8 cellular contexts compared by ENCODE assay signal in the genomic region with DNA sequence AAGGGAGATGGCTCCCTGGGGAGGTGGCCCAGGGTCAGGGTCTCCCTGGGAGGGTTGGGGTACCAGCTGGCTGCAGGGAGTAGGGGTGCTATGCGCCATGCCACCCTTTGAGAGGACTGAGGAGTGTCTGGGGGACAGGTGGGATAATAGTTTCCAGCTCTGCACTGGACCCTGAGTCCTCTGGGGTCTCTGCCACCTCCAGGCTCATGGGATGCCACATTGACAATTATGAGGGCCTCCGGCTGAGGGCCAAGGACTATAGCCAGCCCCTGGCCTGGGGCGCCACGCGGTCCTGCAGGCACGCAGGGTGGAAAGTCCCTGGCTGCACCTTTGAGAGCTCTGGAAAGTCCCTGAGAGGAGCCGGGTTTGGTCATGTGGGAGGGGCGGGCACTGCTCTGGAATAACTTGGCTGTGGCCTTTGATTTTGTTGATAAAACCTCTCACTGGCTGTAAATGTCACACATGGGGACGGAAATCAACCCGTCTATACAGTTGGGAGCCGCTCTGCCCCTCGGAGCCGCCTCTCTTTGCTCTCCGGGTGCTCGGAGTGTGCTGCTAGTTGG. TPM values are rescaled to one million over a fixed set of nuclear protein-coding genes. Genes with fewer than 3 reads are reported as not detected.
DNase-seq lines count a peak whose midpoint lies in the region; ATAC-seq, FAIRE-seq and TF ChIP-seq lines count a peak whose summit lies in the region.

No MANE protein-coding gene starts in this region.

- no peak overlapping the region for H2AFZ ChIP-seq in GM12878 (ENCODE audit: control insufficient read depth, low read depth, low read length)

- CTCF ChIA-PET in GM12878 (lab: Yijun Ruan, JAX): interaction anchor here (0.6 to 3.1 kb wide), 12 partner anchors 11 to 796 kb away, joined by 3 to 21 read pairs (median 4); a partner anchor contains a TSS

- in situ Hi-C loops in GM12878 (cut with MboI): no loop called here

- peak overlapping the region; percentile 83 for H3K4me2 ChIP-seq in GM12878 (ENCODE audit: control insufficient read depth, insufficient read depth)

- H3K27ac ChIP-seq in GM12878 (ENCODE audit: control insufficient read depth, insufficient read depth): peak overlapping the region; percentile 99

- ATAC-seq in HG02588 (IDR thresholded peaks at IDR 0.05; ENCODE audit: unreplicated experiment) (peak; percentile 37), GM12878 (peak; percentile 90)

- H3K9ac ChIP-seq in GM12878 (ENCODE audit: control insufficient read depth, insufficient read depth, low read length): peak overlapping the region; percentile 89

- peaks cover 30 to 35% of the 10 kb centered on the region in 2 experiments for H3K36me3 ChIP-seq in GM12878 (ENCODE audit: control insufficient read depth in 2 of 2, insufficient read depth in 2 of 2, low read length in 1 of 2)

- H3K4me3 ChIP-seq in GM12878 (peak overlapping the region; percentile 24; the same call in 1 of the 2 replicates), lower leg skin (ENCODE audit: low read depth, poor library complexity, severe bottlenecking) (no peak overlapping the region)

- peaks cover 59% of the 10 kb centered on the region for H3K4me1 ChIP-seq in GM12878 (ENCODE audit: control insufficient read depth, insufficient read depth, low read length)

- no peaks in the 10 kb centered on the region for H3K27me3 ChIP-seq in GM12878 (replicated peaks in 1 of 2; ENCODE audit: control insufficient read depth in 2 of 2, insufficient read depth in 2 of 2, low read length in 1 of 2)

- RAD21 ChIA-PET in GM12878 (lab: Charles Lee; ENCODE audit: unreplicated experiment): interaction anchor here (0.7 to 2.4 kb wide), 8 partner anchors 16 to 136 kb away, joined by 3 to 30 read pairs (median 6); a partner anchor contains a TSS

- TF ChIP-seq RAD21 in GM12878 (IDR thresholded peaks at IDR 0.05; ENCODE audit: insufficient read depth, low read depth, low read length): no peak

- intact Hi-C loops in GM12878 (cut with micrococcal nuclease; ENCODE audit: unreplicated experiment): loop anchor here (2.0 kb wide), 1 partner anchor 16 kb away; a partner anchor contains a TSS
- intact Hi-C loops in lower leg skin (cut with DNase I; ENCODE audit: low total_unique reads): no loop called here

- TF ChIP-seq CTCF in GM12878 (IDR thresholded peaks at IDR 0.05 in 2 of 3, conservative IDR thresholded peaks at IDR 0.05 in 1 of 3; ENCODE audit: control insufficient read depth in 2 of 3, extremely low read depth in 1 of 3, insufficient read depth in 1 of 3, low read depth in 3 of 3, low read length in 3 of 3) (no peak), lower leg skin (IDR thresholded peaks at IDR 0.05) (no peak)

- TF ChIP-seq EP300 in GM12878 (IDR thresholded peaks at IDR 0.05; ENCODE audit: borderline replicate concordance in 1 of 2, control insufficient read depth in 1 of 2, low read depth in 2 of 2, low read length in 2 of 2): peak; percentile 73 to 76; a peak in 3 of 4 replicates

- POLR2A ChIA-PET in GM12878 (lab: Charles Lee): interaction anchor here (0.6 to 3.4 kb wide), 14 partner anchors 9 to 233 kb away, joined by 3 to 41 read pairs (median 4); a partner anchor contains a TSS

- 12% methylated on average over 15 of the region's 15 CpGs for WGBS in GM12878 (ENCODE audit: insufficient coverage, insufficient replicate concordance, low lambda C conversion rate, missing lambda C conversion rate)
- WGBS in lower leg skin, 2 donors: 5 to 15% methylated on average over 11 to 15 of the region's 15 CpGs

- TF ChIP-seq POLR2A in GM12878 (IDR thresholded peaks at IDR 0.05; ENCODE audit: low read depth, low read length): peak; percentile 52
- TF ChIP-seq POLR2A in lower leg skin (IDR thresholded peaks at IDR 0.05): no peak

- SMC1A ChIA-PET in GM12878 (lab: Charles Lee; ENCODE audit: uncharacterized antibody, unreplicated experiment): interaction anchor here (0.9 to 7.5 kb wide), 5 partner anchors 17 to 133 kb away, joined by 3 to 70 read pairs (median 3); a partner anchor contains a TSS

- H4K20me1 ChIP-seq in GM12878 (ENCODE audit: control insufficient read depth, insufficient read depth): no peaks in the 10 kb centered on the region

- peaks cover 34% of the 10 kb centered on the region for H3K79me2 ChIP-seq in GM12878 (ENCODE audit: control insufficient read depth, insufficient read depth, low read length)

- BruUV-seq in GM12878 (replicated peaks; lab: Mats Ljungman, UMichigan): no TSS peak

- FAIRE-seq in GM12878 (lab: Jason Lieb, UNC): no peak

- DNase-seq in GM03348 (ENCODE audit: low spot score): peak; percentile 87
- DNase-seq in T-helper 1 cell: peak; percentile 76 to 84 (median 82)
- peak; percentile 66 for DNase-seq in GM12878 (ENCODE audit: low read depth, low spot score)
- peak; percentile 74 to 88 for DNase-seq in lower leg skin (ENCODE audit: low spot score in 2 of 2)
- DNase-seq in stimulated activated CD8-positive, alpha-beta memory T cell treated with anti-CD3 and anti-CD28 coated beads, Interleukin-2, amount 100 ng/mL, for 48 hours (ENCODE audit: low read depth in 2 of 2): peak; percentile 75 to 77
- DNase-seq in AML-193 (lab: John Stamatoyannopoulos, UW): no peak
- DNase-seq in OCI-M2 (lab: John Stamatoyannopoulos, UW; ENCODE audit: unreplicated experiment): no peak

- peaks cover 5% of the 10 kb centered on the region; the same call in 2 of the 3 replicates for H3K9me3 ChIP-seq in GM12878 (replicated peaks; ENCODE audit: control insufficient read depth, insufficient read depth, low read length)

RNA-seq across cellular contexts. Expression of a gene that starts 16.0 kb away (rescaled TPM):
- 38.1 and 39.7 TPM in 2 replicates for total RNA-seq in GM12878 (2013; cell fraction: nucleolus; rRNA removed)
- 15.8 and 16.8 TPM in 2 replicates for total RNA-seq in GM12878 (2014; rRNA removed)
- total RNA-seq in GM12878 (2014; rRNA removed; fragmentation: Illumina TruSeq; extraction: Trizol): 12.3 and 13.2 TPM in 2 replicates
- total RNA-seq in GM12878 (2021): 31.0 and 33.5 TPM in 2 replicates
- polyA plus RNA-seq in GM12878 (2011; ENCODE audit: low read depth): 5.8 TPM
- polyA plus RNA-seq in GM12878 (2011; rRNA removed): 10.5 and 21.6 TPM in 2 replicates
- 27.2 and 41.1 TPM in 2 replicates for polyA plus RNA-seq in GM12878 (2011; cell fraction: cytosol; rRNA removed)
- 41.5 and 49.9 TPM in 2 replicates for polyA plus RNA-seq in GM12878 (2011; cell fraction: nucleus; rRNA removed)
- polyA plus RNA-seq in GM12878 (2012): 13.9 and 17.4 TPM in 2 replicates
- 1.9 and 10.0 TPM in 2 replicates for polyA plus RNA-seq in GM12878 (2014; fragmentation: Illumina TruSeq; extraction: Trizol)
- 1 to 10 TPM in 1 of 2 experiments, under 1 TPM in 1; 0.34 to 1.1 TPM for polyA plus RNA-seq in GM12878 (2014; fragmentation: Nextera tagmentation; extraction: Ambion mirVana)
- polyA plus RNA-seq in GM12878 (2014; rRNA removed): 28.1 and 29.4 TPM in 2 replicates
- 10 to 100 TPM; 39.3 to 39.5 TPM for polyA plus RNA-seq in GM12878 (2016; fragmentation: Nextera tagmentation; extraction: Ambion mirVana)
- 17.8 and 29.4 TPM in 2 replicates for polyA minus RNA-seq in GM12878 (2011; rRNA and poly(A)+ RNA removed)
- polyA minus RNA-seq in GM12878 (2011; cell fraction: cytosol; rRNA and poly(A)+ RNA removed): 10.8 and 15.8 TPM in 2 replicates
- 31.7 and 38.1 TPM in 2 replicates for polyA minus RNA-seq in GM12878 (2011; cell fraction: nucleus; rRNA and poly(A)+ RNA removed)
- 10 to 100 TPM; 13.2 to 16.7 (median 15.8) TPM for total RNA-seq in lower leg skin

RNA-seq across cellular contexts. Expression of a gene that starts 36.2 kb away (rescaled TPM):
- 70.5 and 88.5 TPM in 2 replicates for total RNA-seq in GM12878 (2013; cell fraction: nucleolus; rRNA removed)
- total RNA-seq in GM12878 (2014; rRNA removed) (312 and 337 TPM in 2 replicates), GM12878 (2014; rRNA removed; fragmentation: Illumina TruSeq; extraction: Trizol) (320 and 361 TPM in 2 replicates), GM12878 (2021) (319 and 330 TPM in 2 replicates), lower leg skin (100 to 1,000 TPM; 354 to 399 (median 376) TPM)
- polyA plus RNA-seq in GM12878 (2011; ENCODE audit: low read depth): 201 TPM
- polyA plus RNA-seq in GM12878 (2011; rRNA removed) (265 and 335 TPM in 2 replicates), GM12878 (2014; fragmentation: Illumina TruSeq; extraction: Trizol) (98.0 and 304 TPM in 2 replicates), GM12878 (2014; fragmentation: Nextera tagmentation; extraction: Ambion mirVana) (100 to 1,000 TPM; 110 to 177 TPM), GM12878 (2014; rRNA removed) (418 and 469 TPM in 2 replicates), GM12878 (2016; fragmentation: Nextera tagmentation; extraction: Ambion mirVana) (100 to 1,000 TPM; 508 to 533 TPM)
- 364 and 406 TPM in 2 replicates for polyA plus RNA-seq in GM12878 (2011; cell fraction: cytosol; rRNA removed)
- polyA plus RNA-seq in GM12878 (2011; cell fraction: nucleus; rRNA removed): 197 and 264 TPM in 2 replicates
- polyA plus RNA-seq in GM12878 (2012): 366 and 424 TPM in 2 replicates
- 98.5 and 108 TPM in 2 replicates for polyA minus RNA-seq in GM12878 (2011; rRNA and poly(A)+ RNA removed)
- 77.8 and 81.8 TPM in 2 replicates for polyA minus RNA-seq in GM12878 (2011; cell fraction: cytosol; rRNA and poly(A)+ RNA removed)
- 29.1 and 55.4 TPM in 2 replicates for polyA minus RNA-seq in GM12878 (2011; cell fraction: nucleus; rRNA and poly(A)+ RNA removed)

RNA-seq across cellular contexts. Expression of a gene that starts 42.2 kb away (rescaled TPM):
- total RNA-seq in GM12878 (2013; cell fraction: nucleolus; rRNA removed): 60.6 and 82.0 TPM in 2 replicates
- 84.3 and 97.3 TPM in 2 replicates for total RNA-seq in GM12878 (2014; rRNA removed)
- total RNA-seq in GM12878 (2014; rRNA removed; fragmentation: Illumina TruSeq; extraction: Trizol): 11.7 and 15.5 TPM in 2 replicates
- 70.4 and 73.0 TPM in 2 replicates for total RNA-seq in GM12878 (2021)
- 15.5 TPM for polyA plus RNA-seq in GM12878 (2011; ENCODE audit: low read depth)
- 10.6 and 29.8 TPM in 2 replicates for polyA plus RNA-seq in GM12878 (2011; rRNA removed)
- polyA plus RNA-seq in GM12878 (2011; cell fraction: cytosol; rRNA removed): 60.0 and 119 TPM in 2 replicates
- 295 and 360 TPM in 2 replicates for polyA plus RNA-seq in GM12878 (2011; cell fraction: nucleus; rRNA removed)
- 45.0 and 50.4 TPM in 2 replicates for polyA plus RNA-seq in GM12878 (2012)
- polyA plus RNA-seq in GM12878 (2014; fragmentation: Illumina TruSeq; extraction: Trizol): 0.68 and 5.0 TPM in 2 replicates
- polyA plus RNA-seq in GM12878 (2014; fragmentation: Nextera tagmentation; extraction: Ambion mirVana): 1 to 10 TPM in 1 of 2 experiments, under 1 TPM in 1; 0.21 to 1.4 TPM
- 67.3 and 79.6 TPM in 2 replicates for polyA plus RNA-seq in GM12878 (2014; rRNA removed)
- 10 to 100 TPM; 59.2 to 63.4 TPM for polyA plus RNA-seq in GM12878 (2016; fragmentation: Nextera tagmentation; extraction: Ambion mirVana)
- polyA minus RNA-seq in GM12878 (2011; rRNA and poly(A)+ RNA removed): 42.2 and 81.4 TPM in 2 replicates
- 67.9 and 75.6 TPM in 2 replicates for polyA minus RNA-seq in GM12878 (2011; cell fraction: cytosol; rRNA and poly(A)+ RNA removed)
- 52.3 and 85.2 TPM in 2 replicates for polyA minus RNA-seq in GM12878 (2011; cell fraction: nucleus; rRNA and poly(A)+ RNA removed)
- 100 to 1,000 TPM; 145 to 182 (median 154) TPM for total RNA-seq in lower leg skin

RNA-seq across cellular contexts. Expression of a gene that starts 42.7 kb away (rescaled TPM):
- not detected in 2 replicates for total RNA-seq in GM12878 (2013; cell fraction: nucleolus; rRNA removed)
- total RNA-seq in GM12878 (2014; rRNA removed): not detected in 2 replicates
- not detected in 2 replicates for total RNA-seq in GM12878 (2014; rRNA removed; fragmentation: Illumina TruSeq; extraction: Trizol)
- total RNA-seq in GM12878 (2021): 0.64 and 0.69 TPM in 2 replicates
- not detected for polyA plus RNA-seq in GM12878 (2011; ENCODE audit: low read depth)
- polyA plus RNA-seq in GM12878 (2011; rRNA removed): not detected in 2 replicates
- 0.23 TPM in 1 of 2 replicates, not detected in the other for polyA plus RNA-seq in GM12878 (2011; cell fraction: cytosol; rRNA removed)
- polyA plus RNA-seq in GM12878 (2011; cell fraction: nucleus; rRNA removed): 1.4 and 2.9 TPM in 2 replicates
- 1.4 TPM in 1 of 2 replicates, not detected in the other for polyA plus RNA-seq in GM12878 (2012)
- polyA plus RNA-seq in GM12878 (2014; fragmentation: Illumina TruSeq; extraction: Trizol): not detected in 2 replicates
- not detected for polyA plus RNA-seq in GM12878 (2014; fragmentation: Nextera tagmentation; extraction: Ambion mirVana)
- polyA plus RNA-seq in GM12878 (2014; rRNA removed): 0.26 and 1.5 TPM in 2 replicates
- under 1 TPM in 1 of 2 experiments, not detected in 1; 0.50 TPM for polyA plus RNA-seq in GM12878 (2016; fragmentation: Nextera tagmentation; extraction: Ambion mirVana)
- polyA minus RNA-seq in GM12878 (2011; rRNA and poly(A)+ RNA removed): not detected in 2 replicates
- not detected in 2 replicates for polyA minus RNA-seq in GM12878 (2011; cell fraction: cytosol; rRNA and poly(A)+ RNA removed)
- 1.1 TPM in 1 of 2 replicates, not detected in the other for polyA minus RNA-seq in GM12878 (2011; cell fraction: nucleus; rRNA and poly(A)+ RNA removed)
- total RNA-seq in lower leg skin: not detected

RNA-seq across cellular contexts. Expression of a gene that starts 49.7 kb away (rescaled TPM):
- 1.1 and 2.4 TPM in 2 replicates for total RNA-seq in GM12878 (2013; cell fraction: nucleolus; rRNA removed)
- total RNA-seq in GM12878 (2014; rRNA removed) (0.40 TPM in 1 of 2 replicates, not detected in the other), GM12878 (2014; rRNA removed; fragmentation: Illumina TruSeq; extraction: Trizol) (not detected in 2 replicates), GM12878 (2021) (0.64 TPM in 1 of 2 replicates, not detected in the other), lower leg skin (not detected)
- polyA plus RNA-seq in GM12878 (2011; ENCODE audit: low read depth): not detected
- polyA plus RNA-seq in GM12878 (2011; rRNA removed) (0.20 and 0.48 TPM in 2 replicates), GM12878 (2014; fragmentation: Illumina TruSeq; extraction: Trizol) (0.25 TPM in 1 of 2 replicates, not detected in the other), GM12878 (2014; fragmentation: Nextera tagmentation; extraction: Ambion mirVana) (not detected), GM12878 (2014; rRNA removed) (0.06 and 0.41 TPM in 2 replicates), GM12878 (2016; fragmentation: Nextera tagmentation; extraction: Ambion mirVana) (under 1 TPM; 0.33 to 0.44 TPM)
- 0.07 and 0.42 TPM in 2 replicates for polyA plus RNA-seq in GM12878 (2011; cell fraction: cytosol; rRNA removed)
- 11.8 and 13.0 TPM in 2 replicates for polyA plus RNA-seq in GM12878 (2011; cell fraction: nucleus; rRNA removed)
- 0.72 and 0.74 TPM in 2 replicates for polyA plus RNA-seq in GM12878 (2012)
- 0.22 and 0.26 TPM in 2 replicates for polyA minus RNA-seq in GM12878 (2011; rRNA and poly(A)+ RNA removed)
- polyA minus RNA-seq in GM12878 (2011; cell fraction: cytosol; rRNA and poly(A)+ RNA removed): not detected in 2 replicates
- 1.2 and 2.8 TPM in 2 replicates for polyA minus RNA-seq in GM12878 (2011; cell fraction: nucleus; rRNA and poly(A)+ RNA removed)

Comparison
In these comparisons a context has a peak if more than half of its experiments do, and no peak if none do; other contexts are left out.
1. DNase-seq: peak in GM03348 (single experiment), T-helper 1 cell (5 of 5), GM12878 (single experiment), lower leg skin (2 of 2) and stimulated activated CD8-positive, alpha-beta memory T cell treated with anti-CD3 and anti-CD28 coated beads, Interleukin-2, amount 100 ng/mL, for 48 hours (2 of 2); none in AML-193 (0 of 2) and OCI-M2 (single experiment).